Comparison of ENCODE assay signal across 24 cellular contexts in genomic region chr11:58505849-58506248, GRCh38. TPM values are rescaled to one million over a fixed set of nuclear protein-coding genes. Genes with fewer than 3 reads are reported as not detected.
DNase-seq lines count a peak whose midpoint lies in the region; ATAC-seq and TF ChIP-seq lines count a peak whose summit lies in the region.
"Had no signal": no experiment of that assay in that cellular context is flagged by ENCODE, and none has a peak within 500 bp of the region (broad histone marks: within the 10 kb centered on the region; RNA-seq: fewer than 3 reads in every experiment).

No MANE protein-coding gene starts in this region.

- peak; percentile 17 for DNase-seq in activated CD4-positive, alpha-beta T cell treated with anti-CD3 and anti-CD28 coated beads for 48 hours
- no peak for DNase-seq in activated CD4-positive, alpha-beta T cell treated with anti-CD3 and anti-CD28 coated beads, Interleukin-2, amount 50 U/mL, for 1 hour
- DNase-seq in activated naive CD4-positive, alpha-beta T cell treated with anti-CD3 and anti-CD28 coated beads, Interleukin-2, amount 50 U/mL, for 72 hours (ENCODE audit: low spot score in 2 of 2): no peak
- DNase-seq in activated naive CD4-positive, alpha-beta T cell treated with anti-CD3 and anti-CD28 coated beads, Interleukin-2, amount 10 ng/mL, durations not matched to agents 7 days and 5 days: no peak
- DNase-seq in activated naive CD8-positive, alpha-beta T cell treated with anti-CD3 and anti-CD28 coated beads, Interleukin-2, amount 50 U/mL, for 24 hours: no peak
- no peak for DNase-seq in stimulated activated naive CD8-positive, alpha-beta T cell treated with anti-CD3 and anti-CD28 coated beads, Interleukin-15, Interleukin-2, amounts not matched to agents 100 U/mL and 50 U/mL, for 24 hours
- DNase-seq in NCI-H1436 treated with DMSO at 0.1 percent for 48 hours (lab: John Stamatoyannopoulos, UW) (no peak), hepatocyte (ENCODE audit: low spot score) (no peak)
- DNase-seq: DMS 273 treated with DMSO at 0.1 percent for 48 hours, GDM1, GM23248, Kasumi-1, MG63, NCI-H1092, NCI-H146, NCI-H2029 treated with DMSO at 0.1 percent for 48 hours, NCI-H2171, NCI-H446 treated with DMSO at 0.1 percent for 48 hours, NCI-H69, Peyer's patch had no signal

- peak; percentile 76 to 89 for ATAC-seq in activated naive CD4-positive, alpha-beta T cell treated with anti-CD3 and anti-CD28 coated beads, Interleukin-2, amount 50 U/mL, for 72 hours
- ATAC-seq in activated naive CD8-positive, alpha-beta T cell treated with anti-CD3 and anti-CD28 coated beads, Interleukin-2, amount 50 U/mL, for 24 hours: peak; percentile 95
- peak; percentile 95 for ATAC-seq in stimulated activated naive CD8-positive, alpha-beta T cell treated with anti-CD3 and anti-CD28 coated beads, Interleukin-15, Interleukin-2, amounts not matched to agents 100 U/mL and 50 U/mL, for 24 hours

- no peak overlapping the region for H3K4me3 Mint-ChIP-seq in activated naive CD4-positive, alpha-beta T cell treated with anti-CD3 and anti-CD28 coated beads, Interleukin-2, amount 10 ng/mL, durations not matched to agents 7 days and 5 days
- H3K4me3 Mint-ChIP-seq in activated naive CD8-positive, alpha-beta T cell treated with anti-CD3 and anti-CD28 coated beads, Interleukin-2, amount 50 U/mL, for 24 hours: peak overlapping the region; percentile 43
- H3K4me3 Mint-ChIP-seq: B cell had no signal

- CTCF ChIA-PET in activated naive CD4-positive, alpha-beta T cell treated with anti-CD3 and anti-CD28 coated beads, Interleukin-2, amount 10 ng/mL, durations not matched to agents 7 days and 5 days (lab: Charles Lee): interaction anchor here (2.3 kb wide), 1 partner anchor 8 kb away, joined by 6 read pairs; no protein-coding TSS in a partner anchor

- H3K4me2 ChIP-seq in hepatocyte: no peak overlapping the region

- no peak overlapping the region for H3K4me3 ChIP-seq in hepatocyte
- H3K4me3 ChIP-seq: GM23248, HAP-1, MG63, Peyer's patch had no signal

- H3K4me1 Mint-ChIP-seq in activated naive CD4-positive, alpha-beta T cell treated with anti-CD3 and anti-CD28 coated beads, Interleukin-2, amount 10 ng/mL, durations not matched to agents 7 days and 5 days: no peaks in the 10 kb centered on the region
- peaks cover 27% of the 10 kb centered on the region for H3K4me1 Mint-ChIP-seq in activated naive CD8-positive, alpha-beta T cell treated with anti-CD3 and anti-CD28 coated beads, Interleukin-2, amount 50 U/mL, for 24 hours

- H3K27me3 ChIP-seq in hepatocyte: no peaks in the 10 kb centered on the region
- H3K27me3 ChIP-seq: MG63, Peyer's patch had no signal

- H3K9me3 ChIP-seq in hepatocyte (ENCODE audit: low read depth): no peaks in the 10 kb centered on the region
- H3K9me3 ChIP-seq: HAP-1, MG63, Peyer's patch had no signal

- no peaks in the 10 kb centered on the region for H3K36me3 ChIP-seq in hepatocyte (replicated peaks; ENCODE audit: insufficient read depth, low read depth)
- H3K36me3 ChIP-seq: HAP-1, MG63, Peyer's patch had no signal

- H3K9me3 Mint-ChIP-seq in activated naive CD4-positive, alpha-beta T cell treated with anti-CD3 and anti-CD28 coated beads, Interleukin-2, amount 50 U/mL, for 72 hours: peaks cover 0 to 5% of the 10 kb centered on the region in 2 donors
- H3K9me3 Mint-ChIP-seq in activated naive CD4-positive, alpha-beta T cell treated with anti-CD3 and anti-CD28 coated beads, Interleukin-2, amount 10 ng/mL, durations not matched to agents 7 days and 5 days: no peaks in the 10 kb centered on the region
- no peaks in the 10 kb centered on the region for H3K9me3 Mint-ChIP-seq in activated naive CD8-positive, alpha-beta T cell treated with anti-CD3 and anti-CD28 coated beads, Interleukin-2, amount 50 U/mL, for 24 hours

- H3K9me2 ChIP-seq in hepatocyte (replicated peaks; ENCODE audit: insufficient read depth): no peaks in the 10 kb centered on the region

- 94% methylated on average over 4 of the region's 4 CpGs for WGBS in hepatocyte (ENCODE audit: low lambda C conversion rate, missing lambda C conversion rate)

- H3K4me1 ChIP-seq in hepatocyte (ENCODE audit: insufficient read depth): no peaks in the 10 kb centered on the region
- H3K4me1 ChIP-seq: HAP-1, Peyer's patch had no signal

- H4K20me1 ChIP-seq in hepatocyte (ENCODE audit: insufficient read depth, poor library complexity, severe bottlenecking): no peaks in the 10 kb centered on the region

- H3K36me3 Mint-ChIP-seq in activated naive CD4-positive, alpha-beta T cell treated with anti-CD3 and anti-CD28 coated beads, Interleukin-2, amount 50 U/mL, for 72 hours: peaks cover 10 to 12% of the 10 kb centered on the region in 2 donors
- no peaks in the 10 kb centered on the region for H3K36me3 Mint-ChIP-seq in activated naive CD4-positive, alpha-beta T cell treated with anti-CD3 and anti-CD28 coated beads, Interleukin-2, amount 10 ng/mL, durations not matched to agents 7 days and 5 days
- H3K36me3 Mint-ChIP-seq in activated naive CD8-positive, alpha-beta T cell treated with anti-CD3 and anti-CD28 coated beads, Interleukin-2, amount 50 U/mL, for 24 hours (ENCODE audit: low read depth): peaks cover 19% of the 10 kb centered on the region

- no peaks in the 10 kb centered on the region for H3K27me3 Mint-ChIP-seq in activated naive CD4-positive, alpha-beta T cell treated with anti-CD3 and anti-CD28 coated beads, Interleukin-2, amount 10 ng/mL, durations not matched to agents 7 days and 5 days
- H3K27me3 Mint-ChIP-seq in activated naive CD8-positive, alpha-beta T cell treated with anti-CD3 and anti-CD28 coated beads, Interleukin-2, amount 50 U/mL, for 24 hours: no peaks in the 10 kb centered on the region
- H3K27me3 Mint-ChIP-seq: B cell had no signal

- no peak overlapping the region for H3K27ac ChIP-seq in hepatocyte
- H3K27ac ChIP-seq: GM23248, Peyer's patch had no signal

- peak overlapping the region in 1 of 2 donors; percentile 64 for H3K27ac Mint-ChIP-seq in activated naive CD4-positive, alpha-beta T cell treated with anti-CD3 and anti-CD28 coated beads, Interleukin-2, amount 50 U/mL, for 72 hours
- H3K27ac Mint-ChIP-seq in activated naive CD4-positive, alpha-beta T cell treated with anti-CD3 and anti-CD28 coated beads, Interleukin-2, amount 10 ng/mL, durations not matched to agents 7 days and 5 days: no peak overlapping the region
- H3K27ac Mint-ChIP-seq in activated naive CD8-positive, alpha-beta T cell treated with anti-CD3 and anti-CD28 coated beads, Interleukin-2, amount 50 U/mL, for 24 hours: peak overlapping the region; percentile 52
- H3K27ac Mint-ChIP-seq: B cell had no signal

- no peak for TF ChIP-seq CTCF in hepatocyte (IDR thresholded peaks at IDR 0.05; ENCODE audit: poor library complexity)

- no peak overlapping the region for H2AFZ ChIP-seq in hepatocyte
- H2AFZ ChIP-seq: GM23248 had no signal

- no peaks in the 10 kb centered on the region for H3K79me2 ChIP-seq in hepatocyte

RNA-seq across cellular contexts. Expression of gene OR5B21, which starts 2.1 kb away (rescaled TPM):
- total RNA-seq in activated naive CD4-positive, alpha-beta T cell treated with anti-CD3 and anti-CD28 coated beads, Interleukin-2, amount 50 U/mL, for 72 hours: under 1 TPM; 0.66 to 0.74 TPM
- total RNA-seq in hepatocyte: not detected in 2 replicates
- not detected in 2 replicates for polyA plus RNA-seq in hepatocyte
- total RNA-seq: A172, Daoy, GM23248, Peyer's patch had no signal
- polyA plus RNA-seq: GM23248 had no signal
